Comparison of ENCODE assay signal across 18 cellular contexts in the genomic region with DNA sequence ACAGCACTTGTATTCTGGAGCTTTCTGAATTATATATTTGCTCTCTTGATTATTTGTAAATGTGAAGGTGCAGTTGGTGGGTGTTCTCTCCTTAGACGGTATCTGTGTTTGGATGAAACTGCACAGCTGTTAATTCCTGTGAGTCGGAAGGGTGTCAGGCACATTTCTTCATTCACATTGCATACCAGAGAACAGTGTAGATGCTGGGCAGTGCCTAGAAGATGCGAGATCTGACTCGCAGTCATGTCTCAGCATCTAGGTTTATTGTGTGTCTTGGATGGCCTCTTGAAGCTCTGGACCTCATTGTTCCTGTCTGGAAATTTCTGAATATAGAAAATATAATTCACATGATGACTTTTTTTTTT.
A peak's percentile ranks its signal among the peaks of the same experiment; 100 is the strongest.
DNase-seq lines count a peak whose midpoint lies in the region; ATAC-seq and TF ChIP-seq lines count a peak whose summit lies in the region.
"Had no signal": no experiment of that assay in that cellular context is flagged by ENCODE, and none has a peak within 500 bp of the region (broad histone marks: within the 10 kb centered on the region; RNA-seq: fewer than 3 reads in every experiment).

No MANE protein-coding gene starts in this region.

- no peaks in the 10 kb centered on the region; the same call in 1 of the 2 replicates for H3K36me3 ChIP-seq in RWPE2 (ENCODE audit: low read depth)
- H3K36me3 ChIP-seq in esophagus muscularis mucosa: peaks cover 0 to 29% (median 21%) of the 10 kb centered on the region in 4 donors
- peaks cover 13% of the 10 kb centered on the region for H3K36me3 ChIP-seq in osteoblast (ENCODE audit: insufficient read depth, low read length)

- 63% methylated on average over 4 of the region's 4 CpGs for WGBS in esophagus muscularis mucosa

- H3K27me3 ChIP-seq in RWPE2 (ENCODE audit: insufficient read depth, poor library complexity, severe bottlenecking) (no peaks in the 10 kb centered on the region), esophagus muscularis mucosa (no peaks in the 10 kb centered on the region), osteoblast (ENCODE audit: insufficient read depth, low read length) (no peaks in the 10 kb centered on the region)
- H3K27me3 ChIP-seq: BLaER1, hepatocyte, left lung had no signal

- DNase-seq in GM03348 (ENCODE audit: low spot score) (peak; percentile 67), RWPE2 (ENCODE audit: low spot score) (no peak), esophagus muscularis mucosa (ENCODE audit: extremely low spot score) (no peak), osteoblast (ENCODE audit: insufficient read length, low spot score, missing footprints) (no peak), amniotic stem cell (lab: John Stamatoyannopoulos, UW) (no peak), DMS53 (lab: John Stamatoyannopoulos, UW) (no peak), UCSD-AML1 (lab: John Stamatoyannopoulos, UW; ENCODE audit: unreplicated experiment) (no peak)
- DNase-seq: activated CD8-positive, alpha-beta T cell treated with anti-CD3 and anti-CD28 coated beads for 36 hours; central memory CD4-positive, alpha-beta T cell; DND-41; endodermal cell; left lung; MV-4-11; naive thymus-derived CD8-positive, alpha-beta T cell; NK-92 treated with Interleukin-12 subunit alpha and Interleukin-12 subunit beta, amount 100 ng/mL, for 24 hours had no signal

- H3K9me3 ChIP-seq in RWPE2 (ENCODE audit: severe bottlenecking): no peaks in the 10 kb centered on the region
- no peaks in the 10 kb centered on the region for H3K9me3 ChIP-seq in esophagus muscularis mucosa
- H3K9me3 ChIP-seq in osteoblast (ENCODE audit: low read depth, low read length): no peaks in the 10 kb centered on the region
- H3K9me3 ChIP-seq: BLaER1, left lung had no signal

- intact Hi-C loops in esophagus muscularis mucosa (cut with DNase I): no loop called here

- TF ChIP-seq CTCF in RWPE2 (IDR thresholded peaks at IDR 0.05; ENCODE audit: poor library complexity, severe bottlenecking) (no peak), esophagus muscularis mucosa (IDR thresholded peaks at IDR 0.05) (no peak), osteoblast (IDR thresholded peaks at IDR 0.05; ENCODE audit: extremely low read depth, low read depth, low read length) (no peak)

- H3K27ac ChIP-seq in RWPE2 (ENCODE audit: poor library complexity, severe bottlenecking) (peak overlapping the region; percentile 57), esophagus muscularis mucosa (replicated peaks in 1 of 4) (peak overlapping the region; percentile 42 to 76 (median 56)), osteoblast (ENCODE audit: low read depth, low read length) (peak overlapping the region; percentile 82)
- H3K27ac ChIP-seq: BLaER1, hepatocyte, left lung had no signal

- no peaks in the 10 kb centered on the region for H3K79me2 ChIP-seq in osteoblast (ENCODE audit: insufficient read depth, low read length)
- H3K79me2 ChIP-seq: hepatocyte had no signal

- peaks cover 17% of the 10 kb centered on the region for H3K4me1 ChIP-seq in RWPE2 (ENCODE audit: insufficient read depth, poor library complexity, severe bottlenecking)
- peaks cover 0 to 22% (median 21%) of the 10 kb centered on the region in 4 donors for H3K4me1 ChIP-seq in esophagus muscularis mucosa
- peaks cover 38% of the 10 kb centered on the region for H3K4me1 ChIP-seq in osteoblast (ENCODE audit: insufficient read depth, low read length)
- H3K4me1 ChIP-seq: BLaER1, left lung had no signal

- H3K4me2 ChIP-seq in osteoblast (ENCODE audit: insufficient read depth, low read length): no peak overlapping the region
- H3K4me2 ChIP-seq: BLaER1, hepatocyte had no signal

- ATAC-seq in RWPE2 (ENCODE audit: low read depth) (peak; percentile 83), GM18517 (IDR thresholded peaks at IDR 0.05; ENCODE audit: unreplicated experiment) (no peak)
- ATAC-seq: activated CD8-positive, alpha-beta T cell treated with anti-CD3 and anti-CD28 coated beads for 36 hours; left lung; naive thymus-derived CD8-positive, alpha-beta T cell had no signal

- TF ChIP-seq POLR2A in esophagus muscularis mucosa (IDR thresholded peaks at IDR 0.05; ENCODE audit: low read depth): no peak

- H4K20me1 ChIP-seq in osteoblast (ENCODE audit: insufficient read depth, low read length): no peaks in the 10 kb centered on the region

- no peak for TF ChIP-seq EP300 in esophagus muscularis mucosa (IDR thresholded peaks at IDR 0.05)

- H2AFZ ChIP-seq in osteoblast (ENCODE audit: low read length): no peak overlapping the region
- H2AFZ ChIP-seq: hepatocyte had no signal

- no peak overlapping the region for H3K4me3 ChIP-seq in RWPE2 (ENCODE audit: severe bottlenecking)
- no peak overlapping the region for H3K4me3 ChIP-seq in esophagus muscularis mucosa
- H3K4me3 ChIP-seq in osteoblast (ENCODE audit: insufficient read depth, low read length): no peak overlapping the region
- H3K4me3 ChIP-seq: BLaER1, hepatocyte, left lung had no signal
